In genomic region chr18:25786778-25787177, GRCh38 we compare ENCODE assay signal across 16 cellular contexts.
DNase-seq lines count a peak whose midpoint lies in the region; ATAC-seq and TF ChIP-seq lines count a peak whose summit lies in the region.
"Had no signal": no experiment of that assay in that cellular context is flagged by ENCODE, and none has a peak within 500 bp of the region (broad histone marks: within the 10 kb centered on the region; RNA-seq: fewer than 3 reads in every experiment).

No MANE protein-coding gene starts in this region.

- H3F3A ChIP-seq in smooth muscle cell (ENCODE audit: low read depth): no peaks in the 10 kb centered on the region

- H3K9ac ChIP-seq in adipocyte (ENCODE audit: low read length): no peak overlapping the region
- peak overlapping the region; percentile 39 for H3K9ac ChIP-seq in smooth muscle cell (ENCODE audit: low read depth)
- no peak overlapping the region for H3K9ac ChIP-seq in H9 (ENCODE audit: extremely low read depth, insufficient read length, low read length)

- CTCF ChIA-PET in WTC11 (lab: Charles Lee): no interaction called here

- H3K27ac Mint-ChIP-seq in WTC11: no peak overlapping the region
- H3K27ac Mint-ChIP-seq in H9: no peak overlapping the region
- H3K27ac Mint-ChIP-seq: activated CD4-positive, alpha-beta T cell treated with anti-CD3 and anti-CD28 coated beads, Interleukin-2, amount 10 ng/mL, durations not matched to agents 7 days and 5 days; activated T-helper 1 cell treated with anti-CD3 and anti-CD28 coated beads, Interleukin-12 subunit alpha, Interleukin-12 subunit beta, Interleukin-2, Interleukin-4 antibody, amounts not matched to agents 30 ng/mL and 10 ng/mL and 1 ng/mL, durations not matched to agents 14 hours and 24 hours and 36 hours; naive B cell had no signal

- POLR2A ChIA-PET in WTC11 (lab: Charles Lee): no interaction called here

- H4K91ac ChIP-seq in H9 (ENCODE audit: insufficient read length, low read depth, low read length): no peak overlapping the region

- H3K4me2 ChIP-seq in smooth muscle cell (peak overlapping the region; percentile 57), H9 (ENCODE audit: insufficient read depth, insufficient read length, low read length) (no peak overlapping the region)

- 20% methylated on average over 2 of the region's 2 CpGs for whole genome bisulfite sequencing in smooth muscle cell (ENCODE audit: low lambda C conversion rate)
- no CpG with 5 or more reads among the region's 2 CpGs for WGBS in H9 (ENCODE audit: extremely low coverage, insufficient read length, low lambda C conversion rate)

- H3K36me3 Mint-ChIP-seq in WTC11 (no peaks in the 10 kb centered on the region), H9 (ENCODE audit: insufficient read depth in 1 of 3, low read depth in 3 of 3) (no peaks in the 10 kb centered on the region)
- H3K36me3 Mint-ChIP-seq: naive B cell had no signal

- H3K27ac ChIP-seq in smooth muscle cell (ENCODE audit: low read depth): peak overlapping the region; percentile 86
- no peak overlapping the region for H3K27ac ChIP-seq in H9 (ENCODE audit: insufficient read length, low read depth, low read length)
- H3K27ac ChIP-seq: right lobe of liver, suprapubic skin had no signal

- H3K4me3 ChIP-seq in adipocyte (ENCODE audit: low read length) (no peak overlapping the region), fibroblast of villous mesenchyme (ENCODE audit: low read depth, low read length) (no peak overlapping the region), smooth muscle cell (no peak overlapping the region)
- H3K4me3 ChIP-seq: right lobe of liver, suprapubic skin had no signal

- no peak overlapping the region for H2BK20ac ChIP-seq in H9 (ENCODE audit: low read depth, low read length, poor library complexity, severe bottlenecking)

- H2BK15ac ChIP-seq in H9 (ENCODE audit: low read depth, low read length): no peak overlapping the region

- no peak overlapping the region for H2BK12ac ChIP-seq in H9 (ENCODE audit: insufficient read length, low read depth, low read length)

- H3K27me3 Mint-ChIP-seq in WTC11 (ENCODE audit: low read depth): no peaks in the 10 kb centered on the region
- no peaks in the 10 kb centered on the region; the same call in 1 of the 2 replicates for H3K27me3 Mint-ChIP-seq in H9 (ENCODE audit: low read depth)

- H3K23me2 ChIP-seq in H9 (ENCODE audit: insufficient read length, low read depth, low read length, poor library complexity, severe bottlenecking): no peaks in the 10 kb centered on the region

- H3K56ac ChIP-seq in H9 (ENCODE audit: insufficient read length, low read depth, low read length): no peak overlapping the region

- no peak overlapping the region for H3K14ac ChIP-seq in H9 (ENCODE audit: insufficient read depth, low read length)

- H3K79me2 ChIP-seq in smooth muscle cell (ENCODE audit: low read depth): no peaks in the 10 kb centered on the region
- H3K79me2 ChIP-seq in H9 (ENCODE audit: insufficient read depth, low read length): no peaks in the 10 kb centered on the region

- H3K4me1 ChIP-seq in adipocyte (ENCODE audit: control insufficient read depth, insufficient read depth, low read length) (peaks cover 8% of the 10 kb centered on the region), smooth muscle cell (ENCODE audit: low read depth) (peaks cover 8% of the 10 kb centered on the region), H9 (ENCODE audit: insufficient read depth, low read length) (no peaks in the 10 kb centered on the region)
- H3K4me1 ChIP-seq: right lobe of liver, suprapubic skin had no signal

- H3K79me1 ChIP-seq in H9 (ENCODE audit: insufficient read depth, low read depth, low read length, poor library complexity, severe bottlenecking): no peaks in the 10 kb centered on the region

- no peaks in the 10 kb centered on the region for H3K9me3 Mint-ChIP-seq in WTC11
- no peaks in the 10 kb centered on the region for H3K9me3 Mint-ChIP-seq in H9
- H3K9me3 Mint-ChIP-seq: activated T-helper 1 cell treated with anti-CD3 and anti-CD28 coated beads, Interleukin-12 subunit alpha, Interleukin-12 subunit beta, Interleukin-2, Interleukin-4 antibody, amounts not matched to agents 30 ng/mL and 10 ng/mL and 1 ng/mL, durations not matched to agents 14 hours and 24 hours and 36 hours; central memory CD8-positive, alpha-beta T cell had no signal

- H3K36me3 ChIP-seq in adipocyte (ENCODE audit: control insufficient read depth, insufficient read depth, low read length, severe bottlenecking) (no peaks in the 10 kb centered on the region), smooth muscle cell (ENCODE audit: low read depth) (no peaks in the 10 kb centered on the region)
- H3K36me3 ChIP-seq: right lobe of liver, suprapubic skin had no signal

- no peak overlapping the region for H3K4ac ChIP-seq in H9 (ENCODE audit: low read depth, low read length)

- no peak overlapping the region for H3T11ph ChIP-seq in H9 (ENCODE audit: low read length)

- no peak overlapping the region for H4K5ac ChIP-seq in H9 (ENCODE audit: insufficient read length, low read depth, low read length)

- peaks cover 2% of the 10 kb centered on the region; the same call in 1 of the 2 replicates for H3K4me1 Mint-ChIP-seq in WTC11
- no peaks in the 10 kb centered on the region for H3K4me1 Mint-ChIP-seq in H9
- H3K4me1 Mint-ChIP-seq: activated CD4-positive, alpha-beta T cell treated with anti-CD3 and anti-CD28 coated beads, Interleukin-2, amount 10 ng/mL, durations not matched to agents 7 days and 5 days; central memory CD8-positive, alpha-beta T cell; naive B cell had no signal

- no peak for ATAC-seq in WTC11
- ATAC-seq: right lobe of liver had no signal

- H3K4me3 Mint-ChIP-seq in WTC11 (no peak overlapping the region), H9 (no peak overlapping the region)
- H3K4me3 Mint-ChIP-seq: activated CD4-positive, alpha-beta T cell treated with anti-CD3 and anti-CD28 coated beads, Interleukin-2, amount 10 ng/mL, durations not matched to agents 7 days and 5 days; activated T-helper 1 cell treated with anti-CD3 and anti-CD28 coated beads, Interleukin-12 subunit alpha, Interleukin-12 subunit beta, Interleukin-2, Interleukin-4 antibody, amounts not matched to agents 30 ng/mL and 10 ng/mL and 1 ng/mL, durations not matched to agents 14 hours and 24 hours and 36 hours; central memory CD8-positive, alpha-beta T cell; naive B cell had no signal

- no peaks in the 10 kb centered on the region for H4K20me1 ChIP-seq in smooth muscle cell (ENCODE audit: low read depth)
- H4K20me1 ChIP-seq in H9 (ENCODE audit: control insufficient read depth, insufficient read depth, insufficient read length): no peaks in the 10 kb centered on the region

- H3K23ac ChIP-seq in H9 (ENCODE audit: insufficient read length, low read depth, low read length): no peak overlapping the region

- H2BK5ac ChIP-seq in H9 (ENCODE audit: insufficient read length, low read length): no peak overlapping the region

- no peak overlapping the region for H3K18ac ChIP-seq in H9 (ENCODE audit: insufficient read length, low read depth, low read length)

- H2BK120ac ChIP-seq in H9 (ENCODE audit: low read depth, low read length, poor library complexity, severe bottlenecking): no peak overlapping the region

- H2AFZ ChIP-seq in smooth muscle cell (ENCODE audit: low read depth): peak overlapping the region; percentile 44
- no peak overlapping the region for H2AFZ ChIP-seq in H9 (ENCODE audit: low read length)

- DNase-seq in HCEC 1CT (peak; percentile 87), adipocyte (ENCODE audit: low read depth) (peak; percentile 77), fibroblast of villous mesenchyme (ENCODE audit: low read depth) (peak; percentile 43), smooth muscle cell (lab: John Stamatoyannopoulos, UW; ENCODE audit: unreplicated experiment) (no peak), WTC11 (ENCODE audit: low spot score) (no peak), H9 (no peak)
- no peak for DNase-seq in activated CD8-positive, alpha-beta memory T cell treated with anti-CD3 and anti-CD28 coated beads for 24 hours
- DNase-seq in activated CD4-positive, alpha-beta T cell treated with anti-CD3 and anti-CD28 coated beads, Interleukin-2, amount 50 U/mL, for 48 hours: no peak
- DNase-seq: activated CD4-positive, alpha-beta T cell treated with anti-CD3 and anti-CD28 coated beads, Interleukin-2, amount 10 ng/mL, durations not matched to agents 7 days and 5 days; COR-L47; erythroblast; naive B cell; right lobe of liver had no signal

- no peak overlapping the region for H4K8ac ChIP-seq in H9 (replicated peaks; ENCODE audit: insufficient read length, low read depth, low read length)

- H2AK5ac ChIP-seq in H9 (ENCODE audit: insufficient read length, low read length): no peak overlapping the region

- TF ChIP-seq CTCF in fibroblast of villous mesenchyme (IDR thresholded peaks at IDR 0.05; ENCODE audit: insufficient read depth, low read depth, low read length): no peak
- TF ChIP-seq CTCF in smooth muscle cell (IDR thresholded peaks at IDR 0.05; ENCODE audit: borderline replicate concordance, insufficient read depth, poor library complexity, severe bottlenecking): no peak
- no peak for TF ChIP-seq CTCF in WTC11 (IDR thresholded peaks at IDR 0.05)
- no peak for TF ChIP-seq CTCF in H9 (conservative IDR thresholded peaks at IDR 0.05)

- no peaks in the 10 kb centered on the region for H3K9me3 ChIP-seq in adipocyte (ENCODE audit: control insufficient read depth, low read length)
- H3K9me3 ChIP-seq in smooth muscle cell (replicated peaks; ENCODE audit: low read depth): no peaks in the 10 kb centered on the region
- no peaks in the 10 kb centered on the region for H3K9me3 ChIP-seq in H9 (ENCODE audit: control insufficient read depth, low read depth, low read length)
- H3K9me3 ChIP-seq: right lobe of liver, suprapubic skin had no signal

- H3K27me3 ChIP-seq in adipocyte (replicated peaks; ENCODE audit: control insufficient read depth, insufficient read depth, low read length): no peaks in the 10 kb centered on the region
- no peaks in the 10 kb centered on the region for H3K27me3 ChIP-seq in smooth muscle cell (ENCODE audit: low read depth)
- no peaks in the 10 kb centered on the region for H3K27me3 ChIP-seq in H9 (ENCODE audit: insufficient read depth, low read length)
- H3K27me3 ChIP-seq: right lobe of liver, suprapubic skin had no signal

TF ChIP-seq in WTC11, 78 proteins besides CTCF, POLR2A, EP300 and RAD21 (continues in another document):
- TF ChIP-seq ZSCAN18 (CRISPR knock-in tag; IDR thresholded peaks at IDR 0.05): no peak
- TF ChIP-seq RORB (CRISPR knock-in tag; IDR thresholded peaks at IDR 0.05): no peak

Comparison
In these comparisons a context has a peak if more than half of its experiments do, and no peak if none do; other contexts are left out.
1. DNase-seq: peak in HCEC 1CT (single experiment), adipocyte (single experiment) and fibroblast of villous mesenchyme (single experiment); none in smooth muscle cell (single experiment), activated CD8-positive, alpha-beta memory T cell treated with anti-CD3 and anti-CD28 coated beads for 24 hours (single experiment), WTC11 (single experiment), H9 (single experiment) and activated CD4-positive, alpha-beta T cell treated with anti-CD3 and anti-CD28 coated beads, Interleukin-2, amount 50 U/mL, for 48 hours (0 of 2).